In genomic region chr9:129641751-129642585, GRCh38 we compare ENCODE assay signal across 8 cellular contexts. TPM values are rescaled to one million over a fixed set of nuclear protein-coding genes. Genes with fewer than 3 reads are reported as not detected.
DNase-seq lines count a peak whose midpoint lies in the region; FAIRE-seq and TF ChIP-seq lines count a peak whose summit lies in the region.

TSS of gene ASB6 (minus strand) at chr9:129642151. CDS start at chr9:129641999, 152 bp downstream.

- no peaks in the 10 kb centered on the region for H3K9me3 ChIP-seq in SJCRH30 (replicated peaks)
- no peaks in the 10 kb centered on the region for H3K9me3 ChIP-seq in neutrophil

- FAIRE-seq in frontal cortex (lab: Jason Lieb, UNC) = no peak

- H3K27me3 ChIP-seq in H7 (ENCODE audit: control insufficient read depth, insufficient read depth, low read length) (no peaks in the 10 kb centered on the region), SJCRH30 (no peaks in the 10 kb centered on the region), neutrophil (no peaks in the 10 kb centered on the region)

- H3K27ac ChIP-seq in SJCRH30 (no peak within 1 kb of the TSS), neutrophil (peak within 1 kb of the TSS; percentile 86)

- DNase-seq in GDM1 (lab: John Stamatoyannopoulos, UW) (peak; percentile 94), H7 (peak; percentile 100), M059J (ENCODE audit: low read depth) (peak; percentile 95), SJCRH30 (peak; percentile 98), frontal cortex (ENCODE audit: low spot score in 2 of 2) (peak; percentile 99 to 100), superior temporal gyrus (ENCODE audit: extremely low spot score) (peak; percentile 95)
- peak; percentile 88 to 98 (median 90) for DNase-seq in activated naive CD4-positive, alpha-beta T cell (lab: John Stamatoyannopoulos, UW)

- TF ChIP-seq CTCF in neutrophil (IDR thresholded peaks at IDR 0.05) = peak; percentile 100

- H3K4me3 ChIP-seq in H7 (ENCODE audit: insufficient read depth, low read depth, low read length) (peak within 1 kb of the TSS; percentile 96), SJCRH30 (peak within 1 kb of the TSS; percentile 85), neutrophil (ENCODE audit: low read depth in 1 of 2, low read length in 1 of 2) (peak within 1 kb of the TSS; percentile 76 to 83)

- H3K36me3 ChIP-seq in H7 (replicated peaks; ENCODE audit: control insufficient read depth, insufficient read depth, low read length) (peaks cover 18% of the 10 kb centered on the region), SJCRH30 (peaks cover 19% of the 10 kb centered on the region), neutrophil (peaks cover 26% of the 10 kb centered on the region)

- peaks cover 14% of the 10 kb centered on the region for H3K4me1 ChIP-seq in SJCRH30
- H3K4me1 ChIP-seq in neutrophil (ENCODE audit: control insufficient read depth in 1 of 2, insufficient read depth in 1 of 2, low read depth in 1 of 2, low read length in 1 of 2) = peaks cover 22 to 26% of the 10 kb centered on the region in 2 experiments

RNA-seq across cellular contexts. Expression of gene ASB6, which starts in this region (rescaled TPM):
- 19.2 and 20.9 TPM in 2 replicates for total RNA-seq in H7 (2014; rRNA removed; shearing (Covaris generic))
- total RNA-seq in M059J (2014; rRNA removed; shearing (Covaris generic)) = 17.4 TPM in 2 replicates
- total RNA-seq in SJCRH30 (2014; rRNA removed; shearing (Covaris generic)) = 23.0 and 23.4 TPM in 2 replicates
- total RNA-seq in frontal cortex = 10.6 TPM
